In genomic region chr16:280005-280421, GRCh38 we compare ENCODE assay signal across 18 cellular contexts. TPM values are rescaled to one million over a fixed set of nuclear protein-coding genes. Genes with fewer than 3 reads are reported as not detected.
DNase-seq lines count a peak whose midpoint lies in the region; ATAC-seq, FAIRE-seq and TF ChIP-seq lines count a peak whose summit lies in the region.
"Had no signal": no experiment of that assay in that cellular context is flagged by ENCODE, and none has a peak within 500 bp of the region (broad histone marks: within the 10 kb centered on the region; RNA-seq: fewer than 3 reads in every experiment).

No MANE protein-coding gene starts in this region.

- no peaks in the 10 kb centered on the region for H3K9me3 ChIP-seq in A673 (ENCODE audit: low read depth, low read length, poor library complexity, severe bottlenecking)
- no peaks in the 10 kb centered on the region for H3K9me3 ChIP-seq in H9 (ENCODE audit: control insufficient read depth, low read depth, low read length)
- H3K9me3 ChIP-seq in H1 (ENCODE audit: insufficient read depth in 2 of 2, low read depth in 1 of 2, low read length in 1 of 2) = no peaks in the 10 kb centered on the region
- peaks cover 3% of the 10 kb centered on the region for H3K9me3 ChIP-seq in neuron (ENCODE audit: low read length)
- no peaks in the 10 kb centered on the region for H3K9me3 ChIP-seq in gastroesophageal sphincter
- H3K9me3 ChIP-seq: BLaER1 treated with 17β-estradiol and CSF1 and Interleukin-3, amounts not matched to agents 10 nM and 100 nM; sigmoid colon had no signal

- no peak overlapping the region for H2BK15ac ChIP-seq in H9 (ENCODE audit: low read depth, low read length)
- no peak overlapping the region for H2BK15ac ChIP-seq in H1 (ENCODE audit: low read length)

- no peak overlapping the region for H2AK5ac ChIP-seq in H9 (ENCODE audit: insufficient read length, low read length)
- no peak overlapping the region for H2AK5ac ChIP-seq in H1 (ENCODE audit: low read depth, low read length)

- H4K20me1 ChIP-seq in H9 (ENCODE audit: control insufficient read depth, insufficient read depth, insufficient read length) = no peaks in the 10 kb centered on the region
- H4K20me1 ChIP-seq in H1 (replicated peaks in 1 of 2; ENCODE audit: control insufficient read depth in 1 of 2, insufficient read depth in 2 of 2, low read length in 2 of 2) = peaks cover 0 to 3% of the 10 kb centered on the region in 2 experiments

- H3K56ac ChIP-seq in H9 (ENCODE audit: insufficient read length, low read depth, low read length) = no peak overlapping the region
- H3K56ac ChIP-seq in H1 (replicated peaks; ENCODE audit: insufficient read length, low read depth, low read length) = no peak overlapping the region

- H4K5ac ChIP-seq in H9 (ENCODE audit: insufficient read length, low read depth, low read length) (no peak overlapping the region), H1 (ENCODE audit: insufficient read length, low read depth, low read length) (no peak overlapping the region)

- H3K27me3 ChIP-seq in A673 (replicated peaks; ENCODE audit: insufficient read depth, low read depth, low read length, poor library complexity) (peaks cover 26% of the 10 kb centered on the region), H9 (ENCODE audit: insufficient read depth, low read length) (peaks cover 3% of the 10 kb centered on the region; the same call in 1 of the 2 replicates), H1 (replicated peaks in 1 of 4; ENCODE audit: control insufficient read depth in 3 of 4, extremely low read depth in 1 of 4, insufficient read depth in 3 of 4, low read length in 3 of 4) (peaks cover 14 to 42% (median 34%) of the 10 kb centered on the region in 4 experiments), neuron (ENCODE audit: insufficient read depth, low read length) (peaks cover 41% of the 10 kb centered on the region), gastroesophageal sphincter (peaks cover 44% of the 10 kb centered on the region)

- no peaks in the 10 kb centered on the region for H3K4me1 ChIP-seq in A673 (ENCODE audit: insufficient read depth, low read length, poor library complexity, severe bottlenecking)
- H3K4me1 ChIP-seq in H9 (ENCODE audit: insufficient read depth, low read length) = no peaks in the 10 kb centered on the region
- peaks cover 0 to 5% (median 3%) of the 10 kb centered on the region in 4 experiments; a peak in 5 of 7 replicates for H3K4me1 ChIP-seq in H1 (replicated peaks in 1 of 4; ENCODE audit: control insufficient read depth in 3 of 4, insufficient read depth in 4 of 4, low read length in 3 of 4)
- peaks cover 8% of the 10 kb centered on the region for H3K4me1 ChIP-seq in neuron (ENCODE audit: insufficient read depth, low read length)
- peaks cover 0 to 33% (median 9%) of the 10 kb centered on the region in 3 donors for H3K4me1 ChIP-seq in gastroesophageal sphincter

- peaks cover 55% of the 10 kb centered on the region for H3K27me3 Mint-ChIP-seq in H9 (ENCODE audit: low read depth)
- peaks cover 36% of the 10 kb centered on the region for H3K27me3 Mint-ChIP-seq in activated CD4-positive, alpha-beta T cell treated with anti-CD3 and anti-CD28 coated beads, Interleukin-2, amount 10 ng/mL, durations not matched to agents 7 days and 5 days

- H3K36me3 Mint-ChIP-seq in H9 (ENCODE audit: insufficient read depth in 1 of 3, low read depth in 3 of 3) = no peaks in the 10 kb centered on the region
- no peaks in the 10 kb centered on the region for H3K36me3 Mint-ChIP-seq in activated CD4-positive, alpha-beta T cell treated with anti-CD3 and anti-CD28 coated beads, Interleukin-2, amount 10 ng/mL, durations not matched to agents 7 days and 5 days (ENCODE audit: low read depth)
- H3K36me3 Mint-ChIP-seq: activated CD4-positive, alpha-beta memory T cell treated with anti-CD3 and anti-CD28 coated beads for 36 hours; IgD-negative memory B cell had no signal

- no peak for FAIRE-seq in H1 (lab: Jason Lieb, UNC)

- no CpG with 5 or more reads among the region's 41 CpGs for WGBS in H9 (ENCODE audit: extremely low coverage, insufficient read length, low lambda C conversion rate)
- WGBS in H1 (ENCODE audit: extremely low coverage in 1 of 2, insufficient coverage in 1 of 2, insufficient read length in 1 of 2, insufficient replicate concordance in 2 of 2, low coverage in 1 of 2, low lambda C conversion rate in 2 of 2, missing lambda C conversion rate in 1 of 2), 2 experiments = 8% methylated on average over 15 of the region's 41 CpGs; no CpG with 5 or more reads in 1 of the 2 experiments
- WGBS in gastroesophageal sphincter (ENCODE audit: low coverage in 1 of 2), 2 donors = no CpG with 5 or more reads among the region's 41 CpGs

- no peak for TF ChIP-seq RAD21 in H1 (IDR thresholded peaks at IDR 0.05 in 1 of 2, conservative IDR thresholded peaks at IDR 0.05 in 1 of 2; ENCODE audit: low read depth in 2 of 2, low read length in 2 of 2)

- peak overlapping the region; percentile 51 to 72 for H3K4me3 Mint-ChIP-seq in H9
- no peak overlapping the region for H3K4me3 Mint-ChIP-seq in activated CD4-positive, alpha-beta T cell treated with anti-CD3 and anti-CD28 coated beads, Interleukin-2, amount 10 ng/mL, durations not matched to agents 7 days and 5 days
- H3K4me3 Mint-ChIP-seq: activated CD4-positive, alpha-beta memory T cell treated with anti-CD3 and anti-CD28 coated beads for 36 hours had no signal

- TF ChIP-seq EP300 in H1 (IDR thresholded peaks at IDR 0.05; ENCODE audit: borderline replicate concordance in 1 of 2, low read depth in 2 of 2, low read length in 2 of 2) = no peak
- TF ChIP-seq EP300 in gastroesophageal sphincter (IDR thresholded peaks at IDR 0.05) = no peak

- H3K4me1 Mint-ChIP-seq in H9 = peaks cover 0 to 1% of the 10 kb centered on the region in 2 experiments; a peak in 1 of 4 replicates
- H3K4me1 Mint-ChIP-seq in activated CD4-positive, alpha-beta T cell treated with anti-CD3 and anti-CD28 coated beads, Interleukin-2, amount 10 ng/mL, durations not matched to agents 7 days and 5 days = peaks cover 8% of the 10 kb centered on the region

- H4K8ac ChIP-seq in H9 (replicated peaks; ENCODE audit: insufficient read length, low read depth, low read length) (no peak overlapping the region), H1 (ENCODE audit: extremely low read depth, insufficient read depth, low read length) (peak overlapping the region; percentile 68; the same call in 1 of the 2 replicates)

- H3K36me3 ChIP-seq in A673 (ENCODE audit: insufficient read depth, low read length, poor library complexity, severe bottlenecking) (no peaks in the 10 kb centered on the region), H1 (ENCODE audit: control insufficient read depth in 2 of 4, insufficient read depth in 4 of 4, low read length in 3 of 4) (no peaks in the 10 kb centered on the region), neuron (ENCODE audit: insufficient read depth, low read length) (no peaks in the 10 kb centered on the region), gastroesophageal sphincter (no peaks in the 10 kb centered on the region)
- H3K36me3 ChIP-seq: BLaER1 treated with 17β-estradiol and CSF1 and Interleukin-3, amounts not matched to agents 10 nM and 100 nM; sigmoid colon had no signal

- H3K4me3 ChIP-seq in A673 (ENCODE audit: low read depth, low read length, poor library complexity, severe bottlenecking) = peak overlapping the region; percentile 26
- H3K4me3 ChIP-seq in H1 (ENCODE audit: extremely low read depth in 1 of 4, insufficient read depth in 2 of 4, low read depth in 3 of 4, low read length in 4 of 4) = peak overlapping the region; percentile 3 to 61 (median 28); a peak in 5 of 8 replicates
- H3K4me3 ChIP-seq in neuron (ENCODE audit: low read length) = peak overlapping the region; percentile 25
- H3K4me3 ChIP-seq in gastroesophageal sphincter = peak overlapping the region in 1 of 2 donors; percentile 46
- H3K4me3 ChIP-seq: BLaER1 treated with 17β-estradiol and CSF1 and Interleukin-3, amounts not matched to agents 10 nM and 100 nM had no signal

- H2BK120ac ChIP-seq in H9 (ENCODE audit: low read depth, low read length, poor library complexity, severe bottlenecking) = no peak overlapping the region
- H2BK120ac ChIP-seq in H1 (replicated peaks; ENCODE audit: low read depth, low read length) = no peak overlapping the region

- H3K23me2 ChIP-seq in H9 (ENCODE audit: insufficient read length, low read depth, low read length, poor library complexity, severe bottlenecking) (peaks cover 7% of the 10 kb centered on the region), H1 (ENCODE audit: low read depth, low read length) (peaks cover 10% of the 10 kb centered on the region; the same call in 1 of the 2 replicates)

- H3T11ph ChIP-seq in H9 (ENCODE audit: low read length) = no peak overlapping the region

- H3K23ac ChIP-seq in H9 (ENCODE audit: insufficient read length, low read depth, low read length) = no peak overlapping the region
- H3K23ac ChIP-seq in H1 (ENCODE audit: insufficient read length) = no peak overlapping the region

- ATAC-seq in sciatic nerve (no peak), GM18502 (IDR thresholded peaks at IDR 0.05; ENCODE audit: poor library complexity, unreplicated experiment) (no peak), gastroesophageal sphincter (no peak)

- no peak overlapping the region for H3K27ac Mint-ChIP-seq in H9
- H3K27ac Mint-ChIP-seq in activated CD4-positive, alpha-beta T cell treated with anti-CD3 and anti-CD28 coated beads, Interleukin-2, amount 10 ng/mL, durations not matched to agents 7 days and 5 days = no peak overlapping the region
- H3K27ac Mint-ChIP-seq: activated CD4-positive, alpha-beta memory T cell treated with anti-CD3 and anti-CD28 coated beads for 36 hours; IgD-negative memory B cell had no signal

- POLR2A ChIA-PET in A673 (lab: Charles Lee; ENCODE audit: low non-redundant PET) = interaction anchor here (0.6 kb wide), 1 partner anchor 287 kb away, joined by 4 read pairs; no protein-coding TSS in a partner anchor
- POLR2A ChIA-PET in H1 (lab: Charles Lee; ENCODE audit: partially characterized antibody) = interaction anchor here (1.4 to 1.6 kb wide), 3 partner anchors 9 to 50 kb away, joined by 3 to 7 read pairs (median 4); partner anchors contain the start of gene LUC7L
- POLR2A ChIA-PET in activated CD4-positive, alpha-beta T cell treated with anti-CD3 and anti-CD28 coated beads, Interleukin-2, amount 10 ng/mL, durations not matched to agents 7 days and 5 days (lab: Charles Lee) = no interaction called here

- H3K27ac ChIP-seq in A673 (ENCODE audit: low read depth, low read length, poor library complexity, severe bottlenecking) (no peak overlapping the region), H9 (ENCODE audit: insufficient read length, low read depth, low read length) (no peak overlapping the region), H1 (ENCODE audit: low read depth, low read length) (no peak overlapping the region), gastroesophageal sphincter (no peak overlapping the region)
- H3K27ac ChIP-seq: BLaER1 treated with 17β-estradiol and CSF1 and Interleukin-3, amounts not matched to agents 10 nM and 100 nM; sigmoid colon had no signal

- no TSS peak for BruUV-seq in A673 (replicated peaks; lab: Mats Ljungman, UMichigan)

- no peak for TF ChIP-seq POLR2A in H1 (IDR thresholded peaks at IDR 0.05; ENCODE audit: control extremely low read depth in 1 of 2, low read depth in 2 of 2, low read length in 2 of 2)
- no peak for TF ChIP-seq POLR2A in gastroesophageal sphincter (IDR thresholded peaks at IDR 0.05)

- H3K9me3 Mint-ChIP-seq in H9 = no peaks in the 10 kb centered on the region
- no peaks in the 10 kb centered on the region for H3K9me3 Mint-ChIP-seq in activated CD4-positive, alpha-beta T cell treated with anti-CD3 and anti-CD28 coated beads, Interleukin-2, amount 10 ng/mL, durations not matched to agents 7 days and 5 days
- H3K9me3 Mint-ChIP-seq: activated CD4-positive, alpha-beta memory T cell treated with anti-CD3 and anti-CD28 coated beads for 36 hours; IgD-negative memory B cell had no signal

- CTCF ChIA-PET in A673 (lab: Charles Lee) (no interaction called here), H1 (lab: Charles Lee; ENCODE audit: partially characterized antibody) (interaction anchor here (1.1 to 1.9 kb wide), 5 partner anchors 10 to 83 kb away, joined by 3 to 7 read pairs (median 4); no protein-coding TSS in a partner anchor)
- CTCF ChIA-PET in activated CD4-positive, alpha-beta T cell treated with anti-CD3 and anti-CD28 coated beads, Interleukin-2, amount 10 ng/mL, durations not matched to agents 7 days and 5 days (lab: Charles Lee) = no interaction called here

- no peak overlapping the region for H3K18ac ChIP-seq in H9 (ENCODE audit: insufficient read length, low read depth, low read length)
- peak overlapping the region; percentile 71; the same call in 1 of the 2 replicates for H3K18ac ChIP-seq in H1 (ENCODE audit: extremely low read depth, low read length)

- H3K4ac ChIP-seq in H9 (ENCODE audit: low read depth, low read length) (no peak overlapping the region), H1 (replicated peaks; ENCODE audit: insufficient read length, low read depth, low read length) (no peak overlapping the region)

- H3K79me2 ChIP-seq in H9 (ENCODE audit: insufficient read depth, low read length) (no peaks in the 10 kb centered on the region), H1 (ENCODE audit: control insufficient read depth in 1 of 2, insufficient read depth in 2 of 2, low read length in 2 of 2) (no peaks in the 10 kb centered on the region)

- H4K91ac ChIP-seq in H9 (ENCODE audit: insufficient read length, low read depth, low read length) = no peak overlapping the region
- no peak overlapping the region for H4K91ac ChIP-seq in H1 (replicated peaks; ENCODE audit: insufficient read length, low read length)

- no peaks in the 10 kb centered on the region for H3K79me1 ChIP-seq in H9 (ENCODE audit: insufficient read depth, low read depth, low read length, poor library complexity, severe bottlenecking)
- H3K79me1 ChIP-seq in H1 (ENCODE audit: low read depth, low read length) = no peaks in the 10 kb centered on the region

- H3K9ac ChIP-seq in H9 (ENCODE audit: extremely low read depth, insufficient read length, low read length) (no peak overlapping the region), H1 (replicated peaks in 1 of 4; ENCODE audit: extremely low read depth in 1 of 4, low read depth in 3 of 4, low read length in 3 of 4) (no peak overlapping the region)
- H3K9ac ChIP-seq: BLaER1 treated with 17β-estradiol and CSF1 and Interleukin-3, amounts not matched to agents 10 nM and 100 nM had no signal

- H2AFZ ChIP-seq in H9 (ENCODE audit: low read length) (no peak overlapping the region), H1 (ENCODE audit: low read length) (no peak overlapping the region), neuron (ENCODE audit: low read depth, low read length) (no peak overlapping the region)

- no peak overlapping the region for H2BK20ac ChIP-seq in H9 (ENCODE audit: low read depth, low read length, poor library complexity, severe bottlenecking)
- no peak overlapping the region for H2BK20ac ChIP-seq in H1 (ENCODE audit: low read length)

- H2BK12ac ChIP-seq in H9 (ENCODE audit: insufficient read length, low read depth, low read length) (no peak overlapping the region), H1 (ENCODE audit: low read depth, low read length) (no peak overlapping the region)

- TF ChIP-seq CTCF in A673 (conservative IDR thresholded peaks at IDR 0.05; ENCODE audit: low read depth, low read length) = no peak
- TF ChIP-seq CTCF in H9 (conservative IDR thresholded peaks at IDR 0.05) = no peak
- no peak for TF ChIP-seq CTCF in H1 (IDR thresholded peaks at IDR 0.05; ENCODE audit: control extremely low read depth in 1 of 3, insufficient read depth in 1 of 3, low read depth in 1 of 3, low read length in 3 of 3)
- TF ChIP-seq CTCF in gastroesophageal sphincter (IDR thresholded peaks at IDR 0.05) = no peak

- DNase-seq in A673 (ENCODE audit: low spot score) (no peak), H9 (no peak), H1 (ENCODE audit: low read depth in 1 of 2, low spot score in 2 of 2) (no peak), sciatic nerve (ENCODE audit: low spot score) (no peak)
- no peak for DNase-seq in activated CD4-positive, alpha-beta T cell treated with anti-CD3 and anti-CD28 coated beads, Interleukin-2, amount 10 ng/mL, durations not matched to agents 7 days and 5 days
- DNase-seq: activated CD4-positive, alpha-beta memory T cell treated with anti-CD3 and anti-CD28 coated beads for 36 hours; kidney glomerular epithelial cell; NCI-H1105; NCI-H226; sigmoid colon; stimulated activated CD4-positive, alpha-beta T cell treated with anti-CD3 and anti-CD28 coated beads, Interleukin-4, amount 100 ng/mL, for 4 hours had no signal

- H3K14ac ChIP-seq in H9 (ENCODE audit: insufficient read depth, low read length) (no peak overlapping the region; the same call in 1 of the 2 replicates), H1 (ENCODE audit: insufficient read length) (no peak overlapping the region)

- intact Hi-C loops in A673 (cut with micrococcal nuclease; ENCODE audit: unreplicated experiment) = loop anchor here (2.0 kb wide), 1 partner anchor 73 kb away; the partner anchor contains the start of gene AXIN1
- intact Hi-C loops in sciatic nerve (cut with DNase I) = no loop called here

- no peak overlapping the region for H3K4me2 ChIP-seq in H9 (ENCODE audit: insufficient read depth, insufficient read length, low read length)
- peak overlapping the region; percentile 59 to 62 for H3K4me2 ChIP-seq in H1 (ENCODE audit: insufficient read depth in 1 of 2, low read depth in 2 of 2, low read length in 2 of 2)

- H2BK5ac ChIP-seq in H9 (ENCODE audit: insufficient read length, low read length) = no peak overlapping the region
- H2BK5ac ChIP-seq in H1 (ENCODE audit: low read depth, low read length) = no peak overlapping the region

RNA-seq across cellular contexts. Expression of gene ARHGDIG, which starts 0.4 kb away (rescaled TPM):
- total RNA-seq in A673 (2021) (0.41 and 0.48 TPM in 2 replicates), H9 (2021) (4.2 and 5.9 TPM in 2 replicates), sciatic nerve (0.94 TPM), gastroesophageal sphincter (1 to 10 TPM; 1.2 to 2.7 (median 1.8) TPM)
- total RNA-seq in H1 (2021; fragmentation: NEBNext Ultra II Directional; extraction: Animal tissue kit (Norgen Biotek cat#: 25700)) = 1.2 and 2.8 TPM in 2 replicates
- polyA plus RNA-seq in H1 (2011; rRNA removed) = 2.9 and 4.5 TPM in 2 replicates
- 2.4 TPM for polyA plus RNA-seq in H1 (2011; cell fraction: cytosol; rRNA removed)
- polyA plus RNA-seq in H1 (2011; cell fraction: nucleus; rRNA removed) = 10.9 TPM
- 1.3 to 3.2 TPM (median 2.4 TPM) in 4 replicates for polyA plus RNA-seq in H1 (2012, experiment 1 of 2)
- polyA plus RNA-seq in H1 (2012, experiment 2 of 2) = 1.3 TPM
- polyA plus RNA-seq in H1 (2013, experiment 1 of 2) = 0.85 TPM
- 1.2 TPM for polyA plus RNA-seq in H1 (2013, experiment 2 of 2)
- 0.44 and 1.0 TPM in 2 replicates for polyA minus RNA-seq in H1 (2011; rRNA and poly(A)+ RNA removed)
- polyA minus RNA-seq in H1 (2011; cell fraction: cytosol; rRNA and poly(A)+ RNA removed) = not detected
- 2.0 TPM for polyA minus RNA-seq in H1 (2011; cell fraction: nucleus; rRNA and poly(A)+ RNA removed)
- not detected for total RNA-seq in activated CD4-positive, alpha-beta T cell treated with anti-CD3 and anti-CD28 coated beads, Interleukin-2, amount 10 ng/mL, durations not matched to agents 7 days and 5 days
- total RNA-seq: activated CD4-positive, alpha-beta memory T cell treated with anti-CD3 and anti-CD28 coated beads for 36 hours; ureter had no signal
- polyA plus RNA-seq: IgD-negative memory B cell had no signal

RNA-seq across cellular contexts. Expression of gene PDIA2, which starts 3.0 kb away (rescaled TPM):
- total RNA-seq in A673 (2021) = 0.46 TPM in 1 of 2 replicates, not detected in the other
- total RNA-seq in H9 (2021) = 1.1 and 1.4 TPM in 2 replicates
- 0.34 and 1.3 TPM in 2 replicates for total RNA-seq in H1 (2021; fragmentation: NEBNext Ultra II Directional; extraction: Animal tissue kit (Norgen Biotek cat#: 25700))
- 0.50 and 1.1 TPM in 2 replicates for polyA plus RNA-seq in H1 (2011; rRNA removed)
- polyA plus RNA-seq in H1 (2011; cell fraction: cytosol; rRNA removed) = 1.4 TPM
- polyA plus RNA-seq in H1 (2011; cell fraction: nucleus; rRNA removed) = 8.9 TPM
- 0.90 to 2.2 TPM (median 1.5 TPM) in 4 replicates for polyA plus RNA-seq in H1 (2012, experiment 1 of 2)
- polyA plus RNA-seq in H1 (2012, experiment 2 of 2) = 2.0 TPM
- polyA plus RNA-seq in H1 (2013, experiment 1 of 2) = 0.47 TPM
- polyA plus RNA-seq in H1 (2013, experiment 2 of 2) = 0.75 TPM
- 0.13 TPM in 1 of 2 replicates, not detected in the other for polyA minus RNA-seq in H1 (2011; rRNA and poly(A)+ RNA removed)
- not detected for polyA minus RNA-seq in H1 (2011; cell fraction: cytosol; rRNA and poly(A)+ RNA removed)
- polyA minus RNA-seq in H1 (2011; cell fraction: nucleus; rRNA and poly(A)+ RNA removed) = 1.00 TPM
- total RNA-seq in sciatic nerve = 0.85 TPM
- total RNA-seq in gastroesophageal sphincter = under 1 TPM in 2 of 4 donors, not detected in 2; 0.81 to 0.93 TPM
- not detected for total RNA-seq in activated CD4-positive, alpha-beta T cell treated with anti-CD3 and anti-CD28 coated beads, Interleukin-2, amount 10 ng/mL, durations not matched to agents 7 days and 5 days
- total RNA-seq: activated CD4-positive, alpha-beta memory T cell treated with anti-CD3 and anti-CD28 coated beads for 36 hours; endothelial cell of umbilical vein; ureter had no signal
- polyA plus RNA-seq: IgD-negative memory B cell had no signal

RNA-seq across cellular contexts. Expression of gene RGS11, which starts 4.3 kb away (rescaled TPM):
- not detected in 2 replicates for total RNA-seq in A673 (2021)
- 2.9 and 3.4 TPM in 2 replicates for total RNA-seq in H9 (2021)
- total RNA-seq in H1 (2021; fragmentation: NEBNext Ultra II Directional; extraction: Animal tissue kit (Norgen Biotek cat#: 25700)) = 0.84 and 1.1 TPM in 2 replicates
- polyA plus RNA-seq in H1 (2011; rRNA removed) = 1.2 and 2.0 TPM in 2 replicates
- polyA plus RNA-seq in H1 (2011; cell fraction: cytosol; rRNA removed) = 1.2 TPM
- polyA plus RNA-seq in H1 (2011; cell fraction: nucleus; rRNA removed) = 10.5 TPM
- polyA plus RNA-seq in H1 (2012, experiment 1 of 2) = 1.0 to 2.7 TPM (median 1.8 TPM) in 4 replicates
- 0.59 TPM for polyA plus RNA-seq in H1 (2012, experiment 2 of 2)
- polyA plus RNA-seq in H1 (2013, experiment 1 of 2) = 0.87 TPM
- 1.0 TPM for polyA plus RNA-seq in H1 (2013, experiment 2 of 2)
- 0.19 and 0.49 TPM in 2 replicates for polyA minus RNA-seq in H1 (2011; rRNA and poly(A)+ RNA removed)
- polyA minus RNA-seq in H1 (2011; cell fraction: cytosol; rRNA and poly(A)+ RNA removed) = not detected
- polyA minus RNA-seq in H1 (2011; cell fraction: nucleus; rRNA and poly(A)+ RNA removed) = 1.8 TPM
- 48.9 TPM for total RNA-seq in sciatic nerve
- total RNA-seq in gastroesophageal sphincter = 10 to 100 TPM in 2 of 4 donors, 1 to 10 TPM in 2; 3.0 to 11.5 (median 10.1) TPM
- not detected for total RNA-seq in activated CD4-positive, alpha-beta T cell treated with anti-CD3 and anti-CD28 coated beads, Interleukin-2, amount 10 ng/mL, durations not matched to agents 7 days and 5 days
- polyA plus RNA-seq: IgD-negative memory B cell had no signal

RNA-seq across cellular contexts. Expression of gene FAM234A, which starts 45.4 kb away (rescaled TPM):
- total RNA-seq in A673 (2021) = 72.4 and 82.1 TPM in 2 replicates
- total RNA-seq in H9 (2021) = 94.9 and 98.8 TPM in 2 replicates
- total RNA-seq in H1 (2021; fragmentation: NEBNext Ultra II Directional; extraction: Animal tissue kit (Norgen Biotek cat#: 25700)) = 104 and 108 TPM in 2 replicates
- polyA plus RNA-seq in H1 (2011; rRNA removed) = 80.6 and 131 TPM in 2 replicates
- polyA plus RNA-seq in H1 (2011; cell fraction: cytosol; rRNA removed) = 64.7 TPM
- polyA plus RNA-seq in H1 (2011; cell fraction: nucleus; rRNA removed) = 131 TPM
- polyA plus RNA-seq in H1 (2012, experiment 1 of 2) = 46.8 to 81.6 TPM (median 75.8 TPM) in 4 replicates
- polyA plus RNA-seq in H1 (2012, experiment 2 of 2) = 137 TPM
- polyA plus RNA-seq in H1 (2013, experiment 1 of 2) = 187 TPM
- polyA plus RNA-seq in H1 (2013, experiment 2 of 2) = 191 TPM
- 30.0 and 32.1 TPM in 2 replicates for polyA minus RNA-seq in H1 (2011; rRNA and poly(A)+ RNA removed)
- polyA minus RNA-seq in H1 (2011; cell fraction: cytosol; rRNA and poly(A)+ RNA removed) = 50.3 TPM
- polyA minus RNA-seq in H1 (2011; cell fraction: nucleus; rRNA and poly(A)+ RNA removed) = 36.9 TPM
- total RNA-seq in sciatic nerve = 129 TPM
- 100 to 1,000 TPM in 2 of 4 donors, 10 to 100 TPM in 2; 54.5 to 123 (median 93.2) TPM for total RNA-seq in gastroesophageal sphincter
- total RNA-seq in activated CD4-positive, alpha-beta T cell treated with anti-CD3 and anti-CD28 coated beads, Interleukin-2, amount 10 ng/mL, durations not matched to agents 7 days and 5 days = 10 to 100 TPM; 16.0 to 19.6 TPM

RNA-seq across cellular contexts. Expression of gene LUC7L, which starts 50.8 kb away (rescaled TPM):
- total RNA-seq in A673 (2021) (128 and 152 TPM in 2 replicates), H9 (2021) (128 and 137 TPM in 2 replicates), sciatic nerve (102 TPM), gastroesophageal sphincter (100 to 1,000 TPM in 1 of 4 donors, 10 to 100 TPM in 3; 34.7 to 112 (median 59.6) TPM)
- 121 and 129 TPM in 2 replicates for total RNA-seq in H1 (2021; fragmentation: NEBNext Ultra II Directional; extraction: Animal tissue kit (Norgen Biotek cat#: 25700))
- 49.7 and 75.8 TPM in 2 replicates for polyA plus RNA-seq in H1 (2011; rRNA removed)
- polyA plus RNA-seq in H1 (2011; cell fraction: cytosol; rRNA removed) = 79.3 TPM
- polyA plus RNA-seq in H1 (2011; cell fraction: nucleus; rRNA removed) = 145 TPM
- 83.9 to 104 TPM (median 87.6 TPM) in 4 replicates for polyA plus RNA-seq in H1 (2012, experiment 1 of 2)
- polyA plus RNA-seq in H1 (2012, experiment 2 of 2) = 35.2 TPM
- polyA plus RNA-seq in H1 (2013, experiment 1 of 2) = 94.6 TPM
- 83.9 TPM for polyA plus RNA-seq in H1 (2013, experiment 2 of 2)
- polyA minus RNA-seq in H1 (2011; rRNA and poly(A)+ RNA removed) = 26.0 and 29.7 TPM in 2 replicates
- polyA minus RNA-seq in H1 (2011; cell fraction: cytosol; rRNA and poly(A)+ RNA removed) = 38.2 TPM
- 115 TPM for polyA minus RNA-seq in H1 (2011; cell fraction: nucleus; rRNA and poly(A)+ RNA removed)
- 10 to 100 TPM; 52.6 to 53.7 TPM for total RNA-seq in activated CD4-positive, alpha-beta T cell treated with anti-CD3 and anti-CD28 coated beads, Interleukin-2, amount 10 ng/mL, durations not matched to agents 7 days and 5 days
